ENCODE assay signal across 8 cellular contexts in genomic region chr11:122756417-122756816, GRCh38.
DNase-seq lines count a peak whose midpoint lies in the region; ATAC-seq and TF ChIP-seq lines count a peak whose summit lies in the region.

No MANE protein-coding gene starts in this region.

- peak overlapping the region; percentile 37 for H3K4me2 ChIP-seq in Karpas-422 (ENCODE audit: low read depth, low read length, poor library complexity, severe bottlenecking)

- no peaks in the 10 kb centered on the region for H3K27me3 ChIP-seq in Karpas-422 (ENCODE audit: low read length)
- no peaks in the 10 kb centered on the region for H3K27me3 ChIP-seq in esophagus muscularis mucosa

- H3K4me3 Mint-ChIP-seq in activated naive CD8-positive, alpha-beta T cell, result peak overlapping the region; percentile 1
- no peak overlapping the region for H3K4me3 Mint-ChIP-seq in natural killer cell treated with Interleukin-12 subunit alpha and Interleukin-12 subunit beta and Interleukin-15 and Interleukin-18, amount 100 ng/mL, for 72 hours

- H4K20me1 ChIP-seq in Karpas-422 (ENCODE audit: insufficient read depth, low read depth, low read length), result no peaks in the 10 kb centered on the region

- H3K27ac ChIP-seq in Karpas-422 (ENCODE audit: low read length) (peak overlapping the region; percentile 73), esophagus muscularis mucosa (replicated peaks in 1 of 4) (no peak overlapping the region)

- H3K4me3 ChIP-seq in Karpas-422 (ENCODE audit: low read length) (no peak overlapping the region), esophagus muscularis mucosa (no peak overlapping the region)

- H3K36me3 ChIP-seq in Karpas-422 (ENCODE audit: insufficient read depth, low read length) (no peaks in the 10 kb centered on the region), esophagus muscularis mucosa (no peaks in the 10 kb centered on the region)

- H3K79me2 ChIP-seq in Karpas-422 (ENCODE audit: low read length), result no peaks in the 10 kb centered on the region

- H3K27me3 Mint-ChIP-seq in activated naive CD8-positive, alpha-beta T cell, result no peaks in the 10 kb centered on the region
- no peaks in the 10 kb centered on the region for H3K27me3 Mint-ChIP-seq in natural killer cell treated with Interleukin-12 subunit alpha and Interleukin-12 subunit beta and Interleukin-15 and Interleukin-18, amount 100 ng/mL, for 72 hours

- H2AFZ ChIP-seq in Karpas-422 (ENCODE audit: low read length), result peak overlapping the region; percentile 75; the same call in 1 of the 2 replicates

- intact Hi-C loops in esophagus muscularis mucosa (cut with DNase I), result no loop called here

- DNase-seq in stimulated activated CD8-positive, alpha-beta memory T cell treated with anti-CD3 and anti-CD28 coated beads, Interleukin-12 subunit alpha, Interleukin-12 subunit beta, amount 100 ng/mL, for 1 hour (ENCODE audit: low read depth), result peak; percentile 35
- DNase-seq in stimulated activated CD8-positive, alpha-beta memory T cell treated with anti-CD3 and anti-CD28 coated beads, Interleukin-4, amount 100 ng/mL, for 48 hours, result no peak
- DNase-seq in Karpas-422 (peak; percentile 86), NCI-H128 (lab: John Stamatoyannopoulos, UW; ENCODE audit: unreplicated experiment) (no peak), esophagus muscularis mucosa (ENCODE audit: extremely low spot score) (no peak)
- DNase-seq in natural killer cell treated with Interleukin-12 subunit alpha and Interleukin-12 subunit beta and Interleukin-15 and Interleukin-18, amount 100 ng/mL, for 72 hours (ENCODE audit: low spot score), result peak; percentile 66

- H3K4me1 Mint-ChIP-seq in activated naive CD8-positive, alpha-beta T cell (ENCODE audit: low read depth), result peaks cover 58% of the 10 kb centered on the region
- peaks cover 29 to 40% of the 10 kb centered on the region in 2 donors for H3K4me1 Mint-ChIP-seq in natural killer cell treated with Interleukin-12 subunit alpha and Interleukin-12 subunit beta and Interleukin-15 and Interleukin-18, amount 100 ng/mL, for 72 hours (ENCODE audit: low read depth in 2 of 2)

- TF ChIP-seq EP300 in esophagus muscularis mucosa (IDR thresholded peaks at IDR 0.05), result no peak

- peak overlapping the region; percentile 35 for H3K27ac Mint-ChIP-seq in activated naive CD8-positive, alpha-beta T cell
- peak overlapping the region; percentile 4 to 78 for H3K27ac Mint-ChIP-seq in natural killer cell treated with Interleukin-12 subunit alpha and Interleukin-12 subunit beta and Interleukin-15 and Interleukin-18, amount 100 ng/mL, for 72 hours

- H3K9me3 ChIP-seq in Karpas-422 (ENCODE audit: low read length) (no peaks in the 10 kb centered on the region), esophagus muscularis mucosa (no peaks in the 10 kb centered on the region)

- H3K4me1 ChIP-seq in Karpas-422 (ENCODE audit: low read length), result peaks cover 32% of the 10 kb centered on the region
- no peaks in the 10 kb centered on the region for H3K4me1 ChIP-seq in esophagus muscularis mucosa

- peaks cover 6% of the 10 kb centered on the region for H3K36me3 Mint-ChIP-seq in activated naive CD8-positive, alpha-beta T cell
- H3K36me3 Mint-ChIP-seq in natural killer cell treated with Interleukin-12 subunit alpha and Interleukin-12 subunit beta and Interleukin-15 and Interleukin-18, amount 100 ng/mL, for 72 hours, result no peaks in the 10 kb centered on the region

- ATAC-seq in natural killer cell treated with Interleukin-12 subunit alpha and Interleukin-12 subunit beta and Interleukin-15 and Interleukin-18, amount 100 ng/mL, for 72 hours, result peak; percentile 84 to 86
- ATAC-seq in GM18505 (IDR thresholded peaks at IDR 0.05; ENCODE audit: unreplicated experiment), result no peak

- H3K9me3 Mint-ChIP-seq in activated naive CD8-positive, alpha-beta T cell (ENCODE audit: low read depth), result no peaks in the 10 kb centered on the region
- H3K9me3 Mint-ChIP-seq in natural killer cell treated with Interleukin-12 subunit alpha and Interleukin-12 subunit beta and Interleukin-15 and Interleukin-18, amount 100 ng/mL, for 72 hours, result no peaks in the 10 kb centered on the region

- peak in 1 of 3 experiments; percentile 10 for TF ChIP-seq CTCF in esophagus muscularis mucosa (IDR thresholded peaks at IDR 0.05)

- no peaks in the 10 kb centered on the region for H3K9me2 ChIP-seq in Karpas-422 (replicated peaks; ENCODE audit: insufficient read depth, low read length)

- peak overlapping the region; percentile 56 for H3K9ac ChIP-seq in Karpas-422 (ENCODE audit: low read length)

- no peak for TF ChIP-seq POLR2A in GM18505 (IDR thresholded peaks at IDR 0.05; ENCODE audit: borderline replicate concordance, extremely low read depth, insufficient read depth, insufficient read length)
- no peak for TF ChIP-seq POLR2A in esophagus muscularis mucosa (IDR thresholded peaks at IDR 0.05; ENCODE audit: low read depth)

Comparison
In these comparisons a context has a peak if more than half of its experiments do, and no peak if none do; other contexts are left out.
1. DNase-seq: peak in stimulated activated CD8-positive, alpha-beta memory T cell treated with anti-CD3 and anti-CD28 coated beads, Interleukin-12 subunit alpha, Interleukin-12 subunit beta, amount 100 ng/mL, for 1 hour (single experiment), Karpas-422 (single experiment) and natural killer cell treated with Interleukin-12 subunit alpha and Interleukin-12 subunit beta and Interleukin-15 and Interleukin-18, amount 100 ng/mL, for 72 hours (single experiment); none in stimulated activated CD8-positive, alpha-beta memory T cell treated with anti-CD3 and anti-CD28 coated beads, Interleukin-4, amount 100 ng/mL, for 48 hours (single experiment), NCI-H128 (single experiment) and esophagus muscularis mucosa (single experiment).